ENCODE assay signal across 8 cellular contexts in genomic region chr20:62926229-62927127, GRCh38. TPM values are rescaled to one million over a fixed set of nuclear protein-coding genes. Genes with fewer than 3 reads are reported as not detected.
DNase-seq lines count a peak whose midpoint lies in the region; ATAC-seq and TF ChIP-seq lines count a peak whose summit lies in the region.

Gene DIDO1 (minus strand): TSS chr20:62926505.

- H3K4me1 Mint-ChIP-seq in activated T-helper 17 cell treated with anti-CD3 and anti-CD28 coated beads, Interleukin-2, amount 50 U/mL, for 72 hours: peaks cover 39% of the 10 kb centered on the region
- H3K4me1 Mint-ChIP-seq in nephron progenitor cell: peaks cover 63% of the 10 kb centered on the region
- H3K4me1 Mint-ChIP-seq in stimulated activated naive CD8-positive, alpha-beta T cell treated with anti-CD3 and anti-CD28 coated beads, Interleukin-15, amount 100 ng/mL, for 72 hours: peaks cover 80% of the 10 kb centered on the region

- TF ChIP-seq CTCF in DND-41 (IDR thresholded peaks at IDR 0.05; ENCODE audit: borderline replicate concordance, extremely low read depth, low read length, poor library complexity, severe bottlenecking) (peak; percentile 66), fibroblast of pulmonary artery (IDR thresholded peaks at IDR 0.05; ENCODE audit: low read length, missing control alignments) (peak; percentile 13), nephron progenitor cell (IDR thresholded peaks at IDR 0.05) (peak; percentile 56)

- DNase-seq in DND-41: peak; percentile 89
- peak; percentile 95 for DNase-seq in Karpas-422
- peak; percentile 93 for DNase-seq in RPMI8226
- DNase-seq in fibroblast of pulmonary artery (ENCODE audit: low read depth): peak; percentile 85
- peak; percentile 89 for DNase-seq in nephron progenitor cell
- peak; percentile 92 to 93 for DNase-seq in stimulated activated naive CD8-positive, alpha-beta T cell treated with anti-CD3 and anti-CD28 coated beads, Interleukin-15, amount 100 ng/mL, for 72 hours

- H3K36me3 ChIP-seq in DND-41 (ENCODE audit: insufficient read depth, low read length) (peaks cover 23% of the 10 kb centered on the region), Karpas-422 (ENCODE audit: insufficient read depth, low read length) (no peaks in the 10 kb centered on the region)

- H3K4me2 ChIP-seq in DND-41 (ENCODE audit: insufficient read depth, low read length) (peak within 1 kb of the TSS; percentile 97), Karpas-422 (ENCODE audit: low read depth, low read length, poor library complexity, severe bottlenecking) (peak within 1 kb of the TSS; percentile 94)

- peak within 1 kb of the TSS; percentile 88 for H3K27ac ChIP-seq in DND-41 (ENCODE audit: low read length)
- peak within 1 kb of the TSS; percentile 88 for H3K27ac ChIP-seq in Karpas-422 (ENCODE audit: low read length)

- H3K9ac ChIP-seq in DND-41 (ENCODE audit: low read depth, low read length): peak within 1 kb of the TSS; percentile 96
- peak within 1 kb of the TSS; percentile 99 for H3K9ac ChIP-seq in Karpas-422 (ENCODE audit: low read length)

- no peaks in the 10 kb centered on the region for H3K9me3 Mint-ChIP-seq in activated T-helper 17 cell treated with anti-CD3 and anti-CD28 coated beads, Interleukin-2, amount 50 U/mL, for 72 hours
- no peaks in the 10 kb centered on the region for H3K9me3 Mint-ChIP-seq in nephron progenitor cell
- H3K9me3 Mint-ChIP-seq in stimulated activated naive CD8-positive, alpha-beta T cell treated with anti-CD3 and anti-CD28 coated beads, Interleukin-15, amount 100 ng/mL, for 72 hours: no peaks in the 10 kb centered on the region

- peaks cover 84% of the 10 kb centered on the region for H4K20me1 ChIP-seq in DND-41 (ENCODE audit: insufficient read depth, low read length)
- H4K20me1 ChIP-seq in Karpas-422 (ENCODE audit: insufficient read depth, low read depth, low read length): peaks cover 33% of the 10 kb centered on the region

- peak within 1 kb of the TSS; percentile 94 for H3K27ac Mint-ChIP-seq in activated T-helper 17 cell treated with anti-CD3 and anti-CD28 coated beads, Interleukin-2, amount 50 U/mL, for 72 hours
- H3K27ac Mint-ChIP-seq in nephron progenitor cell: peak within 1 kb of the TSS; percentile 91
- peak within 1 kb of the TSS; percentile 93 to 97 for H3K27ac Mint-ChIP-seq in stimulated activated naive CD8-positive, alpha-beta T cell treated with anti-CD3 and anti-CD28 coated beads, Interleukin-15, amount 100 ng/mL, for 72 hours

- H3K36me3 Mint-ChIP-seq in activated T-helper 17 cell treated with anti-CD3 and anti-CD28 coated beads, Interleukin-2, amount 50 U/mL, for 72 hours (ENCODE audit: low read depth): peaks cover 47% of the 10 kb centered on the region
- H3K36me3 Mint-ChIP-seq in nephron progenitor cell (ENCODE audit: low read depth): no peaks in the 10 kb centered on the region

- H3K27me3 Mint-ChIP-seq in activated T-helper 17 cell treated with anti-CD3 and anti-CD28 coated beads, Interleukin-2, amount 50 U/mL, for 72 hours: no peaks in the 10 kb centered on the region
- no peaks in the 10 kb centered on the region for H3K27me3 Mint-ChIP-seq in nephron progenitor cell (ENCODE audit: low read depth, poor library complexity)
- no peaks in the 10 kb centered on the region for H3K27me3 Mint-ChIP-seq in stimulated activated naive CD8-positive, alpha-beta T cell treated with anti-CD3 and anti-CD28 coated beads, Interleukin-15, amount 100 ng/mL, for 72 hours

- H3K4me1 ChIP-seq in DND-41 (ENCODE audit: insufficient read depth, low read length): peaks cover 84% of the 10 kb centered on the region
- peaks cover 77% of the 10 kb centered on the region for H3K4me1 ChIP-seq in Karpas-422 (ENCODE audit: low read length)

- no peaks in the 10 kb centered on the region for H3K9me2 ChIP-seq in Karpas-422 (replicated peaks; ENCODE audit: insufficient read depth, low read length)

- peak within 1 kb of the TSS; percentile 93 for H3K4me3 Mint-ChIP-seq in activated T-helper 17 cell treated with anti-CD3 and anti-CD28 coated beads, Interleukin-2, amount 50 U/mL, for 72 hours
- H3K4me3 Mint-ChIP-seq in nephron progenitor cell: peak within 1 kb of the TSS; percentile 94
- H3K4me3 Mint-ChIP-seq in stimulated activated naive CD8-positive, alpha-beta T cell treated with anti-CD3 and anti-CD28 coated beads, Interleukin-15, amount 100 ng/mL, for 72 hours: peak within 1 kb of the TSS; percentile 91 to 94

- H3K79me2 ChIP-seq in DND-41 (ENCODE audit: insufficient read depth, low read length) (peaks cover 100% of the 10 kb centered on the region), Karpas-422 (ENCODE audit: low read length) (peaks cover 94% of the 10 kb centered on the region)

- H3K4me3 ChIP-seq in DND-41 (ENCODE audit: low read depth in 1 of 2, low read length in 2 of 2): peak within 1 kb of the TSS; percentile 74 to 86
- H3K4me3 ChIP-seq in Karpas-422 (ENCODE audit: low read length): peak within 1 kb of the TSS; percentile 97
- peak within 1 kb of the TSS; percentile 94 for H3K4me3 ChIP-seq in fibroblast of pulmonary artery (replicated peaks; ENCODE audit: low read depth, low read length)

- peak; percentile 87 for ATAC-seq in DND-41 (ENCODE audit: insufficient read depth, low read depth)
- ATAC-seq in GM21786 (IDR thresholded peaks at IDR 0.05; ENCODE audit: unreplicated experiment): peak; percentile 65
- peak; percentile 71 for ATAC-seq in activated T-helper 17 cell treated with anti-CD3 and anti-CD28 coated beads, Interleukin-2, amount 50 U/mL, for 72 hours (replicated peaks)
- ATAC-seq in stimulated activated naive CD8-positive, alpha-beta T cell treated with anti-CD3 and anti-CD28 coated beads, Interleukin-15, amount 100 ng/mL, for 72 hours: peak; percentile 88

- no peaks in the 10 kb centered on the region for H3K27me3 ChIP-seq in DND-41 (ENCODE audit: insufficient read depth, low read length, poor library complexity)
- H3K27me3 ChIP-seq in Karpas-422 (ENCODE audit: low read length): no peaks in the 10 kb centered on the region

- H2AFZ ChIP-seq in DND-41 (ENCODE audit: low read depth, low read length): peak within 1 kb of the TSS; percentile 82
- no peak within 1 kb of the TSS for H2AFZ ChIP-seq in Karpas-422 (ENCODE audit: low read length)

- H3K9me3 ChIP-seq in DND-41 (ENCODE audit: insufficient read depth, low read length, severe bottlenecking): no peaks in the 10 kb centered on the region
- no peaks in the 10 kb centered on the region for H3K9me3 ChIP-seq in Karpas-422 (ENCODE audit: low read length)

RNA-seq across cellular contexts. Expression of gene DIDO1, which starts in this region (rescaled TPM):
- 35.4 and 43.4 TPM in 2 replicates for total RNA-seq in Karpas-422 (2014; rRNA removed; shearing (Covaris generic); ENCODE audit: low replicate concordance)
- total RNA-seq in activated T-helper 17 cell treated with anti-CD3 and anti-CD28 coated beads, Interleukin-2, amount 50 U/mL, for 72 hours: 10 to 100 TPM; 51.4 to 51.5 TPM

Comparison
In these comparisons a context has a peak if more than half of its experiments do, and no peak if none do; other contexts are left out.
1. Peak in every context shown above with its lines: DNase-seq, ATAC-seq, H3K4me3 ChIP-seq and H3K27ac ChIP-seq.
2. CTCF ChIP-seq: peak in every context shown above with its lines; median percentile 66 in DND-41; 56 in nephron progenitor cell; 13 in fibroblast of pulmonary artery.